Comparison of ENCODE assay signal across 10 cellular contexts in genomic region chr1:114956570-114956969, GRCh38.
DNase-seq lines count a peak whose midpoint lies in the region; ATAC-seq and TF ChIP-seq lines count a peak whose summit lies in the region.
"Had no signal": no experiment of that assay in that cellular context is flagged by ENCODE, and none has a peak within 500 bp of the region (broad histone marks: within the 10 kb centered on the region; RNA-seq: fewer than 3 reads in every experiment).

No MANE protein-coding gene starts in this region.

- no peak for ATAC-seq in GM21360 (IDR thresholded peaks at IDR 0.05; ENCODE audit: unreplicated experiment)
- ATAC-seq: gastroesophageal sphincter had no signal

- no peaks in the 10 kb centered on the region for H3K36me3 ChIP-seq in A673 (ENCODE audit: insufficient read depth, low read length, poor library complexity, severe bottlenecking)
- H3K36me3 ChIP-seq: gastroesophageal sphincter, right atrium auricular region had no signal

- intact Hi-C loops in A673 (cut with micrococcal nuclease; ENCODE audit: unreplicated experiment) = no loop called here

- no TSS peak for BruUV-seq in A673 (replicated peaks; lab: Mats Ljungman, UMichigan)

- CTCF ChIA-PET in A673 (lab: Charles Lee) = no interaction called here

- TF ChIP-seq CTCF in A673 (conservative IDR thresholded peaks at IDR 0.05; ENCODE audit: low read depth, low read length) (peak; percentile 44), GM12865 (IDR thresholded peaks at IDR 0.05; ENCODE audit: insufficient read depth, low read depth, low read length, missing control alignments) (peak; percentile 52)

- H3K9me3 ChIP-seq in A673 (ENCODE audit: low read depth, low read length, poor library complexity, severe bottlenecking) = no peaks in the 10 kb centered on the region
- H3K9me3 ChIP-seq: right atrium auricular region had no signal

- peak; percentile 17 for DNase-seq in A673 (ENCODE audit: low spot score)
- DNase-seq in GM12865 (ENCODE audit: low read depth) = peak; percentile 19
- peak; percentile 56 for DNase-seq in SK-MEL-5 (ENCODE audit: low read depth, low spot score)
- peak; percentile 11 for DNase-seq in glomerular visceral epithelial cell (ENCODE audit: extremely low spot score)
- DNase-seq in DMS153 treated with DMSO at 0.1 percent for 48 hours (lab: John Stamatoyannopoulos, UW; ENCODE audit: unreplicated experiment) = no peak
- DNase-seq in NCI-H2107 (lab: John Stamatoyannopoulos, UW) = no peak
- DNase-seq in central memory CD4-positive, alpha-beta T cell = no peak

- H3K4me3 ChIP-seq in A673 (ENCODE audit: low read depth, low read length, poor library complexity, severe bottlenecking) = no peak overlapping the region
- no peak overlapping the region for H3K4me3 ChIP-seq in GM12865 (ENCODE audit: low read depth, low read length)
- H3K4me3 ChIP-seq: gastroesophageal sphincter, right atrium auricular region had no signal

- no peak overlapping the region for H3K27ac ChIP-seq in A673 (ENCODE audit: low read depth, low read length, poor library complexity, severe bottlenecking)
- H3K27ac ChIP-seq: gastroesophageal sphincter, right atrium auricular region had no signal

- POLR2A ChIA-PET in A673 (lab: Charles Lee; ENCODE audit: low non-redundant PET) = no interaction called here

- H3K4me1 ChIP-seq in A673 (ENCODE audit: insufficient read depth, low read length, poor library complexity, severe bottlenecking) = no peaks in the 10 kb centered on the region
- H3K4me1 ChIP-seq: gastroesophageal sphincter, right atrium auricular region had no signal

- no peaks in the 10 kb centered on the region for H3K27me3 ChIP-seq in A673 (replicated peaks; ENCODE audit: insufficient read depth, low read depth, low read length, poor library complexity)
- H3K27me3 ChIP-seq: gastroesophageal sphincter, right atrium auricular region had no signal

- in situ Hi-C loops in SK-MEL-5 (cut with HindIII; ENCODE audit: low pct_unique_long_range_greater_than_20kb, low sequenced_read_pairs) = no loop called here

Comparison
In these comparisons a context has a peak if more than half of its experiments do, and no peak if none do; other contexts are left out.
1. DNase-seq: peak in A673 (single experiment), GM12865 (single experiment), SK-MEL-5 (single experiment) and glomerular visceral epithelial cell (single experiment); none in DMS153 treated with DMSO at 0.1 percent for 48 hours (single experiment), NCI-H2107 (single experiment) and central memory CD4-positive, alpha-beta T cell (single experiment).